Comparison of ENCODE assay signal across 16 cellular contexts in the genomic region with DNA sequence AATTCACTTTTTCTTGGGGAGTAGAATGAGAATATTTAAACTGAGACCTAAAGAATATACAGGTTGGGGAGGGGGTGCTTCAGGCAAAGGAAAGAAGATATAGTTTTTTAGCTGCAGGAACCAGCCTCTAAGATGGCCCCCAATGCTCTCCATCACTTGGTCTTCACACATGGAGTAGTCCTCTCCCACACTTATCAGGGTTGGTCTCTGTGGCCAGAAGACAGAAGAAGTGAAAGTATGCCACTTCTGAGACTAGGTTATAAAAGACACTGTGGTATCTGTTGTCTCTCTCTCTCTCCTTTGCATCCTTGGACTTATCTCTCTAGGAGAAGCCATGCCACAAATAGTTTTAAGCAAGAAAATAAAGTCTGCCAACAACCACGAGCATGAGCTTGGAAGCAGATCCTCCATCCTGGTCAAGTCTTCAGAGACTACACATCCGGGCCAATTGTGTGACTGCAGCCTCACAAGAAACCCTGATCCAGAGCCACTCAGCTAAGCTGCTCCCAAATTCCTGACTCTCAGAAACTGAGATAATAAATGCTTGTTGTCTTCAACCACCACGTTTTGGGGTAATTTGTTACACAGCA. TPM values are rescaled to one million over a fixed set of nuclear protein-coding genes. Genes with fewer than 3 reads are reported as not detected.
A peak's percentile ranks its signal among the peaks of the same experiment; 100 is the strongest.
DNase-seq lines count a peak whose midpoint lies in the region; ATAC-seq and TF ChIP-seq lines count a peak whose summit lies in the region.
"Had no signal": no experiment of that assay in that cellular context is flagged by ENCODE, and none has a peak within 500 bp of the region (broad histone marks: within the 10 kb centered on the region; RNA-seq: fewer than 3 reads in every experiment).

No MANE protein-coding gene starts in this region.

- H3K4me2 ChIP-seq in neural progenitor cell: no peak overlapping the region

- H3K27ac Mint-ChIP-seq in neural progenitor cell (no peak overlapping the region), Caco-2 (ENCODE audit: unreplicated experiment) (no peak overlapping the region)
- H3K27ac Mint-ChIP-seq: activated T-cell treated with anti-CD3 and anti-CD28 coated beads, Interleukin-2, amount 50 U/mL, for 72 hours; dendritic cell treated with granulocyte-macrophage colony-stimulating factor and Interleukin-4, amounts not matched to agents 40 ng/mL and 50 ng/mL, for 4 days had no signal

- no peak for TF ChIP-seq CTCF in neural progenitor cell (IDR thresholded peaks at IDR 0.05)
- TF ChIP-seq CTCF in left lung (IDR thresholded peaks at IDR 0.05): no peak
- no peak for TF ChIP-seq CTCF in Caco-2 (IDR thresholded peaks at IDR 0.05; ENCODE audit: insufficient read depth in 1 of 2, low read depth in 1 of 2, low read length in 1 of 2, severe bottlenecking in 1 of 2, unreplicated experiment in 1 of 2)

- H3K4me3 ChIP-seq in adipocyte (ENCODE audit: low read length) (peak overlapping the region; percentile 39), neural progenitor cell (no peak overlapping the region), left lung (no peak overlapping the region), Caco-2 (ENCODE audit: low read depth, low read length) (no peak overlapping the region)
- H3K4me3 ChIP-seq: tibial artery had no signal

- H4K20me1 ChIP-seq in neural progenitor cell (ENCODE audit: low read depth): no peaks in the 10 kb centered on the region

- H3K27me3 Mint-ChIP-seq in neural progenitor cell (ENCODE audit: insufficient read depth, low read depth) (no peaks in the 10 kb centered on the region), Caco-2 (ENCODE audit: insufficient read depth, unreplicated experiment) (no peaks in the 10 kb centered on the region)
- H3K27me3 Mint-ChIP-seq: dendritic cell treated with granulocyte-macrophage colony-stimulating factor and Interleukin-4, amounts not matched to agents 40 ng/mL and 50 ng/mL, for 4 days had no signal

- H3K4me3 Mint-ChIP-seq in neural progenitor cell (no peak overlapping the region), Caco-2 (ENCODE audit: unreplicated experiment) (no peak overlapping the region)
- H3K4me3 Mint-ChIP-seq: activated T-cell treated with anti-CD3 and anti-CD28 coated beads, Interleukin-2, amount 50 U/mL, for 72 hours; dendritic cell treated with granulocyte-macrophage colony-stimulating factor and Interleukin-4, amounts not matched to agents 40 ng/mL and 50 ng/mL, for 4 days had no signal

- H3K27ac ChIP-seq in neural progenitor cell (no peak overlapping the region), left lung (no peak overlapping the region)
- H3K27ac ChIP-seq: tibial artery had no signal

- H3F3A ChIP-seq in neural progenitor cell (ENCODE audit: low read depth): no peaks in the 10 kb centered on the region

- peak overlapping the region; percentile 50 for H3K9ac ChIP-seq in adipocyte (ENCODE audit: low read length)
- H3K9ac ChIP-seq in neural progenitor cell: no peak overlapping the region

- H3K4me1 ChIP-seq in adipocyte (ENCODE audit: control insufficient read depth, insufficient read depth, low read length): peaks cover 30% of the 10 kb centered on the region
- no peaks in the 10 kb centered on the region for H3K4me1 ChIP-seq in neural progenitor cell
- H3K4me1 ChIP-seq in left lung: no peaks in the 10 kb centered on the region
- H3K4me1 ChIP-seq in Caco-2: no peaks in the 10 kb centered on the region
- H3K4me1 ChIP-seq: tibial artery had no signal

- H3K79me2 ChIP-seq in neural progenitor cell (ENCODE audit: low read depth): no peaks in the 10 kb centered on the region

- H3K27me3 ChIP-seq in adipocyte (replicated peaks; ENCODE audit: control insufficient read depth, insufficient read depth, low read length) (no peaks in the 10 kb centered on the region), neural progenitor cell (no peaks in the 10 kb centered on the region), left lung (no peaks in the 10 kb centered on the region), Caco-2 (replicated peaks; ENCODE audit: control insufficient read depth, insufficient read depth, low read length) (no peaks in the 10 kb centered on the region)
- H3K27me3 ChIP-seq: tibial artery had no signal

- H3K4me1 Mint-ChIP-seq in neural progenitor cell (no peaks in the 10 kb centered on the region), Caco-2 (ENCODE audit: low read depth, unreplicated experiment) (no peaks in the 10 kb centered on the region)

- H3K36me3 ChIP-seq in adipocyte (ENCODE audit: control insufficient read depth, insufficient read depth, low read length, severe bottlenecking) (peaks cover 27% of the 10 kb centered on the region), neural progenitor cell (peaks cover 14% of the 10 kb centered on the region), left lung (peaks cover 0 to 47% of the 10 kb centered on the region in 2 donors), Caco-2 (ENCODE audit: control insufficient read depth, insufficient read depth, low read length) (peaks cover 1% of the 10 kb centered on the region; the same call in 1 of the 2 replicates)

- DNase-seq in AG08395 (ENCODE audit: low spot score) (peak; percentile 31), adipocyte (ENCODE audit: low read depth) (no peak), NCI-H146 (lab: John Stamatoyannopoulos, UW) (no peak), neural progenitor cell (ENCODE audit: low spot score) (no peak), left lung (no peak), Caco-2 (no peak)
- DNase-seq: activated CD4-positive, alpha-beta T cell treated with anti-CD3 and anti-CD28 coated beads, Interleukin-2, amount 50 U/mL, for 4 hours; activated T-cell treated with anti-CD3 and anti-CD28 coated beads, Interleukin-2, amount 50 U/mL, for 72 hours; COR-L47; NCI-H187; NCI-H774; tibial artery had no signal

- no peaks in the 10 kb centered on the region for H3K9me3 Mint-ChIP-seq in neural progenitor cell
- H3K9me3 Mint-ChIP-seq in Caco-2 (ENCODE audit: unreplicated experiment): no peaks in the 10 kb centered on the region
- H3K9me3 Mint-ChIP-seq: activated T-cell treated with anti-CD3 and anti-CD28 coated beads, Interleukin-2, amount 50 U/mL, for 72 hours; dendritic cell treated with granulocyte-macrophage colony-stimulating factor and Interleukin-4, amounts not matched to agents 40 ng/mL and 50 ng/mL, for 4 days had no signal

- POLR2A ChIA-PET in Caco-2 (lab: Charles Lee): no interaction called here

- H3K9me3 ChIP-seq in adipocyte (ENCODE audit: control insufficient read depth, low read length): peaks cover 16% of the 10 kb centered on the region
- H3K9me3 ChIP-seq in neural progenitor cell (ENCODE audit: low read depth): no peaks in the 10 kb centered on the region
- no peaks in the 10 kb centered on the region for H3K9me3 ChIP-seq in left lung
- H3K9me3 ChIP-seq in Caco-2: no peaks in the 10 kb centered on the region
- H3K9me3 ChIP-seq: tibial artery had no signal

- intact Hi-C loops in left lung (cut with DNase I) (no loop called here), Caco-2 (cut with micrococcal nuclease; ENCODE audit: unreplicated experiment) (no loop called here)

- ATAC-seq in GM19025 (IDR thresholded peaks at IDR 0.05; ENCODE audit: low read depth, unreplicated experiment): peak; percentile 49
- ATAC-seq in HG02870 (IDR thresholded peaks at IDR 0.05; ENCODE audit: unreplicated experiment): peak; percentile 78
- no peak for ATAC-seq in left lung
- ATAC-seq: activated T-cell treated with anti-CD3 and anti-CD28 coated beads, Interleukin-2, amount 50 U/mL, for 72 hours; Right ventricle myocardium inferior had no signal

- peaks cover 5% of the 10 kb centered on the region for H3K36me3 Mint-ChIP-seq in neural progenitor cell
- H3K36me3 Mint-ChIP-seq in Caco-2 (ENCODE audit: insufficient read depth, unreplicated experiment): peaks cover 34% of the 10 kb centered on the region

- H2AFZ ChIP-seq in neural progenitor cell (replicated peaks): no peak overlapping the region

- CTCF ChIA-PET in Caco-2 (lab: Charles Lee): no interaction called here

- no TSS peak for BruUV-seq in Caco-2 (replicated peaks; lab: Mats Ljungman, UMichigan)

RNA-seq across cellular contexts. Expression of gene PUS7L, which starts 18.0 kb away (rescaled TPM):
- total RNA-seq in neural progenitor cell (ENCODE audit: low replicate concordance) (23.4 and 42.6 TPM in 2 replicates), left lung (10 to 100 TPM; 10.1 to 20.3 TPM), Caco-2 (2022) (29.1 and 36.0 TPM in 2 replicates)

RNA-seq across cellular contexts. Expression of gene IRAK4, which starts 18.1 kb away (rescaled TPM):
- total RNA-seq in neural progenitor cell (ENCODE audit: low replicate concordance) (9.9 and 23.6 TPM in 2 replicates), left lung (10 to 100 TPM; 14.3 to 28.4 TPM), Caco-2 (2022) (11.7 and 15.3 TPM in 2 replicates)
